ENCODE assay signal across 17 cellular contexts in the genomic region with DNA sequence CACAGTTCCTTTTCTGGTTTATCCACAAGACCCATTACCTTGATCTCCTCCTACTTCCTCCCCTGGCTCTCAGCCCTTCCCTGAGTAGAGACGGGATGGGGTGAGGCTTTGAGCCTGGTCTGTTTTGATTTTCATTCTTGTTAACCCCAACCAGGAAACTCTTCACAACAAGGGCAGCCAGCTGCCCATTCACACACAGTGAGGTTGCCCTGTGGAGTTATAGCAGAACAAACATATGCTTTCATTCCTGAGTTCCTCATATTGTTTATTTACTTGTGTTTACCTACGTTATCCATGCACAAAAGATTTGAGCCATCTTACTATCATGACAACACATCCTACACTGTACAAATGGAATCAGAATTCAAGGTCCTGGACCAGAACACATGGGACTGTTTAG.
"Had no signal": no experiment of that assay in that cellular context is flagged by ENCODE, and none has a peak within 500 bp of the region (broad histone marks: within the 10 kb centered on the region; RNA-seq: fewer than 3 reads in every experiment).

No MANE protein-coding gene starts in this region.

- H3K9me3 ChIP-seq: breast epithelium, gastrocnemius medialis, heart left ventricle, thyroid gland had no signal

- H3K27me3 ChIP-seq: breast epithelium, gastrocnemius medialis, heart left ventricle, thyroid gland had no signal

- DNase-seq: activated CD4-positive, alpha-beta T cell treated with anti-CD3 and anti-CD28 coated beads, Interleukin-2, amount 50 U/mL, for 48 hours; activated naive CD4-positive, alpha-beta T cell treated with Interleukin-2 at 50 U/mL for 16 hours; anterior cingulate cortex; effector memory CD4-positive, alpha-beta T cell; gastrocnemius medialis; heart left ventricle; naive B cell; retina; stimulated activated CD4-positive, alpha-beta T cell treated with anti-CD3 and anti-CD28 coated beads, Interleukin-15, amount 100 ng/mL, for 24 hours; stimulated activated CD4-positive, alpha-beta T cell treated with anti-CD3 and anti-CD28 coated beads, Interleukin-4, amount 100 ng/mL, for 1 hour; stimulated activated naive B cell treated with anti-CD40 and anti-IgM and Interleukin-4, amounts not matched to agents 10 μg/mL and 1 μg/mL and 100 μg/mL, for 72 hours; thyroid gland; WERI-Rb-1 had no signal

- H3K4me3 ChIP-seq: breast epithelium, gastrocnemius medialis, heart left ventricle, thyroid gland had no signal

- H3K36me3 ChIP-seq: breast epithelium, gastrocnemius medialis, heart left ventricle, thyroid gland, WERI-Rb-1 had no signal

- ATAC-seq: activated T-helper 17 cell treated with anti-CD3 and anti-CD28 coated beads, Interleukin-2, amount 50 U/mL, for 72 hours; gastrocnemius medialis; stimulated activated naive B cell treated with anti-CD40 and anti-IgM and Interleukin-4, amounts not matched to agents 10 μg/mL and 1 μg/mL and 100 μg/mL, for 72 hours had no signal

- H3K27ac ChIP-seq: epithelial cell of prostate, gastrocnemius medialis, parathyroid adenoma, thyroid gland, WERI-Rb-1 had no signal

- H3K4me1 ChIP-seq: breast epithelium, gastrocnemius medialis, parathyroid adenoma, thyroid gland had no signal
